In the genomic region with DNA sequence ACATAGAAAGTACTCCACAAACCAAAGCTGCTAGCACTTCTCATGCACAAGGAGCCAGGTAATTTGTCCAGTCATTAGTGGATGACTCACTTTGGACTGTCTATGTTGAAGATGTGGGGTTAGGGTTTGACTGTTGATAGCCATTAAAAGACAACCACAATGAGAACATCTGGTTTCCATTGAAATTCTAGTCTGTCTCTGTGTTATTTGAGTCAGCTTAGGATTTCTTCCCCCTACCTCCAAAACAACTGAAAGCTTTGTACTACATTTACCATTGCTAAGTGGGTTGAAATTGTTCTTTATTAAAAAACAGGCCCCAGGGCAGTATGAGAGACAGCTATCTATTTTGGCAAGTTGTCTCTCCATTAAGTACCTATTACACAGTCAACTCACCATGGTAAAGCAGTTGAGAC, we compare ENCODE assay signal across 11 cellular contexts. TPM values are rescaled to one million over a fixed set of nuclear protein-coding genes. Genes with fewer than 3 reads are reported as not detected.
DNase-seq lines count a peak whose midpoint lies in the region; ATAC-seq and TF ChIP-seq lines count a peak whose summit lies in the region.
"Had no signal": no experiment of that assay in that cellular context is flagged by ENCODE, and none has a peak within 500 bp of the region (broad histone marks: within the 10 kb centered on the region; RNA-seq: fewer than 3 reads in every experiment).

No MANE protein-coding gene starts in this region.

- ATAC-seq in GM18519 (IDR thresholded peaks at IDR 0.05; ENCODE audit: low FRiP score, unreplicated experiment) (peak; percentile 61), HG02884 (IDR thresholded peaks at IDR 0.05; ENCODE audit: unreplicated experiment) (peak; percentile 97)
- ATAC-seq: gastrocnemius medialis; naive thymus-derived CD8-positive, alpha-beta T cell had no signal

- DNase-seq in AG08395 (ENCODE audit: low spot score) (peak; percentile 65), adipocyte (ENCODE audit: low read depth) (peak; percentile 49), nucleus accumbens (lab: John Stamatoyannopoulos, UW) (no peak), NCI-H1105 treated with DMSO at 0.1 percent for 48 hours (lab: John Stamatoyannopoulos, UW) (no peak), prostate gland (ENCODE audit: low spot score) (no peak), NCI-H2029 (lab: John Stamatoyannopoulos, UW) (no peak)
- DNase-seq: gastrocnemius medialis; naive thymus-derived CD8-positive, alpha-beta T cell; SHP77 had no signal

- no peak for TF ChIP-seq POLR2A in prostate gland (IDR thresholded peaks at IDR 0.05)

- no peaks in the 10 kb centered on the region for H3K36me3 ChIP-seq in adipocyte (ENCODE audit: control insufficient read depth, insufficient read depth, low read length, severe bottlenecking)
- H3K36me3 ChIP-seq in prostate gland: no peaks in the 10 kb centered on the region
- H3K36me3 ChIP-seq: gastrocnemius medialis had no signal

- no peak overlapping the region for H3K27ac ChIP-seq in prostate gland
- H3K27ac ChIP-seq: gastrocnemius medialis had no signal

- no peaks in the 10 kb centered on the region for H3K9me3 ChIP-seq in adipocyte (ENCODE audit: control insufficient read depth, low read length)
- H3K9me3 ChIP-seq in prostate gland: no peaks in the 10 kb centered on the region
- H3K9me3 ChIP-seq: gastrocnemius medialis had no signal

- no peak for TF ChIP-seq CTCF in prostate gland (IDR thresholded peaks at IDR 0.05)

- H3K9ac ChIP-seq in adipocyte (ENCODE audit: low read length): no peak overlapping the region

- intact Hi-C loops in prostate gland (cut with DNase I): no loop called here

- H3K4me3 ChIP-seq in adipocyte (ENCODE audit: low read length) (no peak overlapping the region), prostate gland (no peak overlapping the region)
- H3K4me3 ChIP-seq: gastrocnemius medialis had no signal

- H3K4me1 ChIP-seq in adipocyte (ENCODE audit: control insufficient read depth, insufficient read depth, low read length) (no peaks in the 10 kb centered on the region), prostate gland (replicated peaks) (no peaks in the 10 kb centered on the region)
- H3K4me1 ChIP-seq: gastrocnemius medialis had no signal

- H3K27me3 ChIP-seq in adipocyte (replicated peaks; ENCODE audit: control insufficient read depth, insufficient read depth, low read length) (no peaks in the 10 kb centered on the region), prostate gland (replicated peaks; ENCODE audit: insufficient read depth) (no peaks in the 10 kb centered on the region)
- H3K27me3 ChIP-seq: gastrocnemius medialis had no signal

RNA-seq across cellular contexts. Expression of gene ANKRD44, which starts 50.2 kb away (rescaled TPM):
- 10 to 100 TPM in 1 of 2 donors, 1 to 10 TPM in 1; 6.0 to 11.2 TPM for total RNA-seq in prostate gland

Comparison
In these comparisons a context has a peak if more than half of its experiments do, and no peak if none do; other contexts are left out.
1. DNase-seq: peak in AG08395 (single experiment) and adipocyte (single experiment); none in nucleus accumbens (0 of 56), NCI-H1105 treated with DMSO at 0.1 percent for 48 hours (single experiment), prostate gland (single experiment) and NCI-H2029 (single experiment).